26 cellular contexts compared by ENCODE assay signal in the genomic region with DNA sequence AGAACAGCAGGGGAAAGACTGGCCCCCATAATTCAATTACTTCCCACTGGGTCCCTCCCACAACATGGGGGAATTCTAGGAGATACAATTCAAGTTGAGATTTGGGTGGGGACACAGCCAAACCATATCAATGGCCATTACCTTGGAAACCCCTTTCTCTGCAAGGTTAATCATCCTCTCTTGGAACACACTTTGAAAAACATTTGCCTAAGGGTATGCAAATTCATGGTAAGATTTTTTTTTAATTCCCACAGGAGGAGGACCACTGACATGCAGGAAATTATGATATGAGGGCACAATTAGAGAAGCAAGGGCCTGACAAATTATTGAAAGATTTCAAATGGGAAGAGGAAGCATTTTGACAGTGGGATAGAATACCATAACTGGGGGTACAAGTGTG.
"Had no signal": no experiment of that assay in that cellular context is flagged by ENCODE, and none has a peak within 500 bp of the region (broad histone marks: within the 10 kb centered on the region; RNA-seq: fewer than 3 reads in every experiment).

No MANE protein-coding gene starts in this region.

- H3K4me3 ChIP-seq: colonic mucosa, esophagus squamous epithelium, gastrocnemius medialis, heart right ventricle, left lung, lower lobe of right lung had no signal

- H3K9me3 Mint-ChIP-seq: endodermal cell had no signal

- FAIRE-seq: endometrium, islet of Langerhans, keratinocyte had no signal

- H3K27me3 ChIP-seq: colonic mucosa, esophagus squamous epithelium, gastrocnemius medialis, heart right ventricle, left lung had no signal

- DNase-seq: colonic mucosa; cortex of kidney; effector CD8-positive, alpha-beta T cell; effector memory CD8-positive, alpha-beta T cell; endodermal cell; erythroblast; esophagus squamous epithelium; foreskin fibroblast; foreskin melanocyte; gastrocnemius medialis; glutamatergic neuron; head of caudate nucleus; heart right ventricle; hippocampal formation; left cardiac atrium; left lung; left ventricle myocardium superior; lower lobe of right lung; mesendoderm; midbrain had no signal

- H3K36me3 ChIP-seq: colonic mucosa, esophagus squamous epithelium, gastrocnemius medialis, lower lobe of right lung had no signal

- H3K4me1 ChIP-seq: colonic mucosa, esophagus squamous epithelium, gastrocnemius medialis, heart right ventricle, left lung, lower lobe of right lung had no signal

- H3K27ac Mint-ChIP-seq: dendritic cell treated with granulocyte-macrophage colony-stimulating factor and Interleukin-4, amounts not matched to agents 40 ng/mL and 50 ng/mL, for 4 days; effector memory CD8-positive, alpha-beta T cell; endodermal cell had no signal

- H3K9me3 ChIP-seq: colonic mucosa, esophagus squamous epithelium, gastrocnemius medialis, left lung, lower lobe of right lung had no signal

- ATAC-seq: effector memory CD8-positive, alpha-beta T cell; esophagus mucosa; gastrocnemius medialis; heart right ventricle; left cardiac atrium; left lung; left ventricle myocardium superior; lower lobe of right lung had no signal

- H3K4me3 Mint-ChIP-seq: dendritic cell treated with granulocyte-macrophage colony-stimulating factor and Interleukin-4, amounts not matched to agents 40 ng/mL and 50 ng/mL, for 4 days; effector memory CD8-positive, alpha-beta T cell; endodermal cell had no signal

- H3K27ac ChIP-seq: colonic mucosa, epithelial cell of prostate, esophagus squamous epithelium, gastrocnemius medialis, heart right ventricle, left lung, lower lobe of right lung had no signal
